8 cellular contexts compared by ENCODE assay signal in the genomic region with DNA sequence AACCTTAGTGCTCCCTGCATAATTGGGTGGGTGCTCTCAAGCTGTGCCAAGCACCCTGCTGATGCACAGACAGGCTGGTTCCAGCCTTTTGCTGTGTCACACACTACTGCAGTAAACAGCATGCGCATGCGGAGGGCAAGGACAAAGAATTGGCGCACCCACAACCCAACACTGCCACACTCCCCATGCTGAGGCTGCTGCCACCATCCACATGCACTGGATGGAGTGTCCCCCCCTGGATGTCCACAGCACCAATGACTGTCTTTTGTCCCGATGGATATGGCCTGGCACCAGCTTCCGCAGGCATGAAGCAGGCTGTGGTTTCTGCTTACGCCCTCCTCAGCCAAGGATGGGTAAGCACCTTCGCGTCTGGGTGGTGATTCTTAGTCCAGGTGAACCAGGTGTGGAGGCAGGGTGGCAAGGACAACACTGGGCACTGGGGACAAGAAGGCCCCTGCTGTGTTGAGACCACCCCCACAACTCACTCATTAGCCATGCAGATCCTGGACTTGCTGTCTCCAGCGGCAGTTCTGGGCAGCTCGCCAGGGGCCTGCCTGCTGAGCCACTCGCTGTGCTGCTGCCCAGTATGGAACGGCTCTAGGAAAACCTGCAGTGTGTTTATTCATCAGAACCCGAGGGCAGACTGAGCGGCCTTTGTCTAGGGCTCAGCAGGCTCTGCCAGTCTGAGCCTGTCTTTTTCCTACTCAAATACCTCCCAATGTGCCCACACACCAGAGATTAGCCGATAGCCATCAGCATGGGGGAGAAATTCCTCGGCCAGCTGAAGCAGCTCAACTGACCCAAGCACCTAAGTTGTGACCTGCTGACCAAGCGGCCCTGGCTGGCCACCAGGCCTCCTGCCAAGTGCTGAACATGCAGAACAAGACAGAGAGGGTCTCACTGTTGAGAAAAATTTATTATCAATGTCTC. TPM values are rescaled to one million over a fixed set of nuclear protein-coding genes. Genes with fewer than 3 reads are reported as not detected.
DNase-seq lines count a peak whose midpoint lies in the region; ATAC-seq and TF ChIP-seq lines count a peak whose summit lies in the region.

No MANE protein-coding gene starts in this region.

- H3K9me2 ChIP-seq in OCI-LY7 (ENCODE audit: insufficient read depth, low read length) = no peaks in the 10 kb centered on the region

- no peaks in the 10 kb centered on the region for H3K9me3 Mint-ChIP-seq in activated T-cell treated with anti-CD3 and anti-CD28 coated beads, Interleukin-2, amount 50 U/mL, for 72 hours

- H3K27ac Mint-ChIP-seq in activated T-cell treated with anti-CD3 and anti-CD28 coated beads, Interleukin-2, amount 50 U/mL, for 72 hours = peak overlapping the region; percentile 22

- POLR2A ChIA-PET in OCI-LY7 (lab: Charles Lee) = no interaction called here

- CTCF ChIA-PET in OCI-LY7 (lab: Charles Lee; ENCODE audit: unreplicated experiment) = no interaction called here

- H3K27ac ChIP-seq in caudate nucleus (ENCODE audit: low read depth, low read length) (peak overlapping the region; percentile 98), liver (ENCODE audit: low read depth in 1 of 2, low read length in 2 of 2) (peak overlapping the region; percentile 39 to 43), vagina (peak overlapping the region; percentile 5), OCI-LY7 (ENCODE audit: low read depth, low read length, poor library complexity, severe bottlenecking) (no peak overlapping the region)

- peaks cover 19 to 33% of the 10 kb centered on the region in 2 donors for H3K36me3 Mint-ChIP-seq in activated T-cell treated with anti-CD3 and anti-CD28 coated beads, Interleukin-2, amount 50 U/mL, for 72 hours (ENCODE audit: insufficient read depth in 2 of 2)

- no peaks in the 10 kb centered on the region for H3K27me3 Mint-ChIP-seq in activated T-cell treated with anti-CD3 and anti-CD28 coated beads, Interleukin-2, amount 50 U/mL, for 72 hours (ENCODE audit: low read depth)

- no peak overlapping the region for H3K4me3 Mint-ChIP-seq in activated T-cell treated with anti-CD3 and anti-CD28 coated beads, Interleukin-2, amount 50 U/mL, for 72 hours

- 57% methylated on average over 17 of the region's 17 CpGs for WGBS in liver

- no peak overlapping the region for H2AFZ ChIP-seq in OCI-LY7 (ENCODE audit: low read length)

- DNase-seq in activated T-cell treated with anti-CD3 and anti-CD28 coated beads, Interleukin-2, amount 50 U/mL, for 72 hours = no peak
- DNase-seq in activated T-cell treated with anti-CD3 and anti-CD28 coated beads for 4 hours (no peak), caudate nucleus (lab: John Stamatoyannopoulos, UW) (peak; percentile 6 to 98 (median 93)), vagina (ENCODE audit: extremely low spot score in 2 of 2) (no peak), OCI-LY7 (ENCODE audit: low spot score) (no peak), KG1 (lab: John Stamatoyannopoulos, UW) (no peak), HT-29 (ENCODE audit: low spot score) (no peak)

- H3K4me1 Mint-ChIP-seq in activated T-cell treated with anti-CD3 and anti-CD28 coated beads, Interleukin-2, amount 50 U/mL, for 72 hours (ENCODE audit: low read depth) = peaks cover 5% of the 10 kb centered on the region

- H3K9me3 ChIP-seq in liver (ENCODE audit: control insufficient read depth in 4 of 4, low read length in 3 of 4) = no peaks in the 10 kb centered on the region
- H3K9me3 ChIP-seq in vagina = no peaks in the 10 kb centered on the region
- no peaks in the 10 kb centered on the region for H3K9me3 ChIP-seq in OCI-LY7 (ENCODE audit: low read length)

- TF ChIP-seq CTCF in liver (IDR thresholded peaks at IDR 0.05; ENCODE audit: low read depth, low read length, missing input control) = no peak
- TF ChIP-seq CTCF in vagina (IDR thresholded peaks at IDR 0.05) = no peak
- TF ChIP-seq CTCF in OCI-LY7 (conservative IDR thresholded peaks at IDR 0.05; ENCODE audit: low read length) = no peak

- no peak for ATAC-seq in activated T-cell treated with anti-CD3 and anti-CD28 coated beads, Interleukin-2, amount 50 U/mL, for 72 hours (replicated peaks in 1 of 2)

- no peak overlapping the region for H3K4me3 ChIP-seq in liver (ENCODE audit: low read depth in 1 of 3, low read length in 3 of 3)
- H3K4me3 ChIP-seq in vagina = no peak overlapping the region
- H3K4me3 ChIP-seq in OCI-LY7 (ENCODE audit: low read depth, low read length, poor library complexity, severe bottlenecking) = no peak overlapping the region

- H3K36me3 ChIP-seq in liver (ENCODE audit: control insufficient read depth in 4 of 4, insufficient read depth in 3 of 4, low read depth in 1 of 4, low read length in 3 of 4) (peaks cover 4 to 36% (median 8%) of the 10 kb centered on the region in 4 donors), vagina (peaks cover 0 to 34% of the 10 kb centered on the region in 2 donors), OCI-LY7 (ENCODE audit: insufficient read depth, low read length) (peaks cover 49% of the 10 kb centered on the region)

- intact Hi-C loops in vagina (cut with DNase I) (no loop called here), OCI-LY7 (cut with micrococcal nuclease; ENCODE audit: unreplicated experiment) (no loop called here)

- H3K79me2 ChIP-seq in OCI-LY7 (ENCODE audit: insufficient read depth, low read depth, low read length) = no peaks in the 10 kb centered on the region

- no TSS peak for BruUV-seq in OCI-LY7 (replicated peaks; lab: Mats Ljungman, UMichigan)

- H3K4me1 ChIP-seq in liver (ENCODE audit: control insufficient read depth in 4 of 4, insufficient read depth in 4 of 4, low read length in 3 of 4) = peaks cover 6 to 29% (median 23%) of the 10 kb centered on the region in 4 donors
- H3K4me1 ChIP-seq in vagina = peaks cover 28% of the 10 kb centered on the region
- H3K4me1 ChIP-seq in OCI-LY7 (ENCODE audit: insufficient read depth, low read length, poor library complexity, severe bottlenecking) = no peaks in the 10 kb centered on the region

- no peak for TF ChIP-seq POLR2A in vagina (IDR thresholded peaks at IDR 0.05)

- H3K27me3 ChIP-seq in liver (ENCODE audit: control insufficient read depth in 4 of 4, insufficient read depth in 4 of 4, low read length in 3 of 4) (no peaks in the 10 kb centered on the region), vagina (no peaks in the 10 kb centered on the region)

- H4K20me1 ChIP-seq in OCI-LY7 (ENCODE audit: insufficient read depth, low read length) = no peaks in the 10 kb centered on the region

- H3K4me2 ChIP-seq in OCI-LY7 (ENCODE audit: low read length) = no peak overlapping the region

- peak in 1 of 2 donors; percentile 27 for TF ChIP-seq RAD21 in liver (IDR thresholded peaks at IDR 0.05)

- H3K9ac ChIP-seq in liver (ENCODE audit: low read depth in 1 of 2, low read length in 2 of 2) = no peak overlapping the region

TF ChIP-seq in liver, 16 proteins besides CTCF, POLR2A, EP300 and RAD21 (continues in another document):
- TF ChIP-seq FOXA1 (IDR thresholded peaks at IDR 0.05) (no peak), HNF4G (IDR thresholded peaks at IDR 0.05) (no peak), HNF4A (conservative IDR thresholded peaks at IDR 0.05) (peak; percentile 48 to 71), FOXA2 (IDR thresholded peaks at IDR 0.05) (no peak), RXRA (IDR thresholded peaks at IDR 0.05) (peak in 1 of 2 donors; percentile 61)
- TF ChIP-seq, protein P1, sequence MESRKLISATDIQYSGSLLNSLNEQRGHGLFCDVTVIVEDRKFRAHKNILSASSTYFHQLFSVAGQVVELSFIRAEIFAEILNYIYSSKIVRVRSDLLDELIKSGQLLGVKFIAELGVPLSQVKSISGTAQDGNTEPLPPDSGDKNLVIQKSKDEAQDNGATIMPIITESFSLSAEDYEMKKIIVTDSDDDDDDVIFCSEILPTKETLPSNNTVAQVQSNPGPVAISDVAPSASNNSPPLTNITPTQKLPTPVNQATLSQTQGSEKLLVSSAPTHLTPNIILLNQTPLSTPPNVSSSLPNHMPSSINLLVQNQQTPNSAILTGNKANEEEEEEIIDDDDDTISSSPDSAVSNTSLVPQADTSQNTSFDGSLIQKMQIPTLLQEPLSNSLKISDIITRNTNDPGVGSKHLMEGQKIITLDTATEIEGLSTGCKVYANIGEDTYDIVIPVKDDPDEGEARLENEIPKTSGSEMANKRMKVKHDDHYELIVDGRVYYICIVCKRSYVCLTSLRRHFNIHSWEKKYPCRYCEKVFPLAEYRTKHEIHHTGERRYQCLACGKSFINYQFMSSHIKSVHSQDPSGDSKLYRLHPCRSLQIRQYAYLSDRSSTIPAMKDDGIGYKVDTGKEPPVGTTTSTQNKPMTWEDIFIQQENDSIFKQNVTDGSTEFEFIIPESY (IDR thresholded peaks at IDR 0.05) = no peak
- TF ChIP-seq, protein P2, sequence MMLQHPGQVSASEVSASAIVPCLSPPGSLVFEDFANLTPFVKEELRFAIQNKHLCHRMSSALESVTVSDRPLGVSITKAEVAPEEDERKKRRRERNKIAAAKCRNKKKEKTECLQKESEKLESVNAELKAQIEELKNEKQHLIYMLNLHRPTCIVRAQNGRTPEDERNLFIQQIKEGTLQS (IDR thresholded peaks at IDR 0.05) = no peak

RNA-seq across cellular contexts. Expression of a gene that starts 8.2 kb away (rescaled TPM):
- total RNA-seq in activated T-cell treated with anti-CD3 and anti-CD28 coated beads, Interleukin-2, amount 50 U/mL, for 72 hours = 100 to 1,000 TPM; 421 to 504 TPM
- total RNA-seq in liver (100 to 1,000 TPM in 1 of 2 donors, 10 to 100 TPM in 1; 58.8 to 110 TPM), vagina (108 TPM), OCI-LY7 (2022) (183 and 188 TPM in 2 replicates)
- polyA plus RNA-seq in liver = 10 to 100 TPM; 33.2 to 34.5 TPM
- total RNA-seq in OCI-LY7 (2014; rRNA removed; shearing (Covaris generic)) = 152 and 247 TPM in 2 replicates
- 114 and 116 TPM in 2 replicates for total RNA-seq in HT-29 (2014; rRNA removed; shearing (Covaris generic))

RNA-seq across cellular contexts. Expression of a gene that starts 56.9 kb away (rescaled TPM):
- 100 to 1,000 TPM; 217 to 224 TPM for total RNA-seq in activated T-cell treated with anti-CD3 and anti-CD28 coated beads, Interleukin-2, amount 50 U/mL, for 72 hours
- 10 to 100 TPM; 15.2 to 40.1 TPM for total RNA-seq in liver
- 10 to 100 TPM; 15.5 to 28.7 TPM for polyA plus RNA-seq in liver
- 26.0 TPM for total RNA-seq in vagina
- total RNA-seq in OCI-LY7 (2014; rRNA removed; shearing (Covaris generic)) = 58.3 and 62.4 TPM in 2 replicates
- total RNA-seq in OCI-LY7 (2022) = 88.8 and 92.6 TPM in 2 replicates
- total RNA-seq in HT-29 (2014; rRNA removed; shearing (Covaris generic)) = 47.7 and 55.8 TPM in 2 replicates

Comparison
In these comparisons a context has a peak if more than half of its experiments do, and no peak if none do; other contexts are left out.
1. DNase-seq: peak in caudate nucleus (61 of 61); none in activated T-cell treated with anti-CD3 and anti-CD28 coated beads, Interleukin-2, amount 50 U/mL, for 72 hours (0 of 2), activated T-cell treated with anti-CD3 and anti-CD28 coated beads for 4 hours (single experiment), vagina (0 of 2), OCI-LY7 (single experiment), KG1 (single experiment) and HT-29 (single experiment).